1 cellular context compared by ENCODE assay signal in the genomic region with DNA sequence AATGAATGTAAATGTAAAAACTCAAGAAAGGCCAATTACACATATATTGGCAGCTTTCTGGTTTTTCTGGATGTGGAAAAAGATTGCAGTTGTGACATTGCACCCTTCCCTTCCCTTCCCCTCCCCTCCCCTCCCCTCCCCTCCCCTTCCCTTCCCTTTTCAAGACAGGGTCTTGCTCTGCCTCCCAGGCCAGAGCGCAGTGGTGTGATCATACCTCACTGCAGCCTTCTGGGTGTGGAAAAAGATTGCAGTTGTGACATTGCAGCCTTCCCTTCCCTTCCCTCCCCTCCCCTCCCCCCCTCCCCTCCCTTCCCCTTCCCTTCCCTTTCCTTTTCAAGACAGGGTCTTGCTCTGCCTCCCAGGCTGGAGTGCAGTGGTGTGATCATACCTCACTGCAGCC.
TF ChIP-seq lines count a peak whose summit lies in the region.

No MANE protein-coding gene starts in this region.

TF ChIP-seq in HepG2, 621 proteins besides CTCF, POLR2A, EP300 and RAD21:
- no peak for TF ChIP-seq HOMEZ (CRISPR knock-in tag; IDR thresholded peaks at IDR 0.05; ENCODE audit: low read depth)
- TF ChIP-seq RFXANK (CRISPR knock-in tag; IDR thresholded peaks at IDR 0.05) = no peak
- no peak for TF ChIP-seq ZNF296 (CRISPR knock-in tag; conservative IDR thresholded peaks at IDR 0.05)
- TF ChIP-seq HNRNPK (IDR thresholded peaks at IDR 0.05; ENCODE audit: low read depth, low read length, poor library complexity, severe bottlenecking) = peak; percentile 68
- no peak for TF ChIP-seq RFX3 (CRISPR knock-in tag; IDR thresholded peaks at IDR 0.05)
- no peak for TF ChIP-seq PBX3 (CRISPR knock-in tag; IDR thresholded peaks at IDR 0.05; ENCODE audit: borderline replicate concordance)
- no peak for TF ChIP-seq YEATS4 (CRISPR knock-in tag; IDR thresholded peaks at IDR 0.05; ENCODE audit: borderline replicate concordance)
- no peak for TF ChIP-seq ATF1 (CRISPR knock-in tag; IDR thresholded peaks at IDR 0.05)
